ENCODE assay signal across 18 cellular contexts in genomic region chr10:59435707-59436106, GRCh38.
DNase-seq lines count a peak whose midpoint lies in the region; ATAC-seq and TF ChIP-seq lines count a peak whose summit lies in the region.
"Had no signal": no experiment of that assay in that cellular context is flagged by ENCODE, and none has a peak within 500 bp of the region (broad histone marks: within the 10 kb centered on the region; RNA-seq: fewer than 3 reads in every experiment).

No MANE protein-coding gene starts in this region.

- H3K27ac Mint-ChIP-seq in MCF 10A (ENCODE audit: low read depth, unreplicated experiment) = no peak overlapping the region
- H3K27ac Mint-ChIP-seq: CD14-positive monocyte, HFFc6 had no signal

- in situ Hi-C loops in mammary epithelial cell (cut with MboI; ENCODE audit: low sequenced_read_pairs in 2 of 2) (no loop called here), astrocyte of the spinal cord (cut with HindIII; ENCODE audit: low sequenced_read_pairs) (no loop called here)

- H3K4me3 Mint-ChIP-seq in MCF 10A (ENCODE audit: unreplicated experiment) = no peak overlapping the region
- H3K4me3 Mint-ChIP-seq: CD14-positive monocyte, HFFc6 had no signal

- intact Hi-C loops in mammary epithelial cell (cut with micrococcal nuclease) = no loop called here
- intact Hi-C loops in MCF 10A (cut with micrococcal nuclease) = no loop called here
- intact Hi-C loops in left colon (cut with DNase I, micrococcal nuclease) = no loop called here
- intact Hi-C loops in head of caudate nucleus (cut with DNase I) = no loop called here

- peaks cover 23% of the 10 kb centered on the region for H3K27me3 Mint-ChIP-seq in MCF 10A (ENCODE audit: insufficient read depth, unreplicated experiment)

- CTCF ChIA-PET in mammary epithelial cell (lab: Charles Lee; ENCODE audit: low non-redundant PET) (no interaction called here), MCF 10A (lab: Yijun Ruan, JAX) (no interaction called here)

- BruUV-seq in mammary epithelial cell (replicated peaks; lab: Mats Ljungman, UMichigan) (no TSS peak), MCF 10A (replicated peaks; lab: Mats Ljungman, UMichigan) (no TSS peak)

- dilution Hi-C loops in mammary epithelial cell (cut with HindIII; ENCODE audit: low sequenced_read_pairs) = no loop called here

- no peaks in the 10 kb centered on the region for H3K79me1 ChIP-seq in mesendoderm (ENCODE audit: low read length)

- H2BK120ac ChIP-seq in mesendoderm (ENCODE audit: low read depth, low read length) = no peak overlapping the region

- peaks cover 7% of the 10 kb centered on the region for H3K9me3 Mint-ChIP-seq in MCF 10A (ENCODE audit: unreplicated experiment)

- H2BK5ac ChIP-seq in mesendoderm (ENCODE audit: low read length) = no peak overlapping the region

- H3K4ac ChIP-seq in mesendoderm (ENCODE audit: low read depth, low read length) = no peak overlapping the region

- ATAC-seq in left colon = no peak

- no peak overlapping the region for H4K5ac ChIP-seq in mesendoderm (ENCODE audit: low read length)

- H3K18ac ChIP-seq in mesendoderm (ENCODE audit: low read length) = no peak overlapping the region

- no peaks in the 10 kb centered on the region for H3K36me3 ChIP-seq in mammary epithelial cell (ENCODE audit: insufficient read depth, low read length)
- H3K36me3 ChIP-seq in mesendoderm (ENCODE audit: control insufficient read depth, insufficient read depth, low read length) = no peaks in the 10 kb centered on the region

- H3K4me3 ChIP-seq in mammary epithelial cell (replicated peaks in 1 of 3; ENCODE audit: insufficient read depth in 1 of 3, low read depth in 2 of 3, low read length in 3 of 3) (no peak overlapping the region), astrocyte of the spinal cord (ENCODE audit: low read depth, low read length) (no peak overlapping the region), mesendoderm (ENCODE audit: low read length) (no peak overlapping the region)
- H3K4me3 ChIP-seq: PC-9 had no signal

- no peak overlapping the region for H3K9ac ChIP-seq in mammary epithelial cell (ENCODE audit: insufficient read depth, low read length)
- no peak overlapping the region for H3K9ac ChIP-seq in mesendoderm (ENCODE audit: low read length)

- peaks cover 12% of the 10 kb centered on the region for H3K4me1 Mint-ChIP-seq in MCF 10A (ENCODE audit: insufficient read depth, unreplicated experiment)
- H3K4me1 Mint-ChIP-seq: CD14-positive monocyte had no signal

- H4K20me1 ChIP-seq in mammary epithelial cell (ENCODE audit: insufficient read depth, low read length) = no peaks in the 10 kb centered on the region

- no peak overlapping the region for H4K8ac ChIP-seq in mesendoderm (ENCODE audit: low read depth, low read length)

- H2AK5ac ChIP-seq in mesendoderm (ENCODE audit: low read length) = no peak overlapping the region

- H3K79me2 ChIP-seq in mammary epithelial cell (ENCODE audit: insufficient read depth, low read length) (no peaks in the 10 kb centered on the region), mesendoderm (ENCODE audit: control insufficient read depth, insufficient read depth, low read length) (no peaks in the 10 kb centered on the region)

- H3K56ac ChIP-seq in mesendoderm (ENCODE audit: low read length) = no peak overlapping the region

- H3K27ac ChIP-seq in mammary epithelial cell (ENCODE audit: insufficient read depth, low read depth, low read length) (no peak overlapping the region), mesendoderm (ENCODE audit: low read depth, low read length) (peak overlapping the region; percentile 2)
- H3K27ac ChIP-seq: 22Rv1, PC-9 had no signal

- H2AFZ ChIP-seq in mammary epithelial cell (ENCODE audit: low read depth, low read length) = no peak overlapping the region
- H2AFZ ChIP-seq: PC-9 had no signal

- TF ChIP-seq CTCF in mammary epithelial cell (conservative IDR thresholded peaks at IDR 0.05 in 1 of 2, IDR thresholded peaks at IDR 0.05 in 1 of 2; ENCODE audit: extremely low read depth in 1 of 2, insufficient read depth in 1 of 2, low read depth in 1 of 2, low read length in 2 of 2) = no peak
- TF ChIP-seq CTCF in MCF 10A (IDR thresholded peaks at IDR 0.05; ENCODE audit: unreplicated experiment) = no peak
- TF ChIP-seq CTCF in astrocyte of the spinal cord (IDR thresholded peaks at IDR 0.05; ENCODE audit: low read depth, low read length) = no peak

- H3K4me2 ChIP-seq in mammary epithelial cell (ENCODE audit: insufficient read depth, low read depth, low read length) (peak overlapping the region; percentile 47), mesendoderm (ENCODE audit: low read length) (no peak overlapping the region)
- H3K4me2 ChIP-seq: PC-9 had no signal

- H3K27me3 ChIP-seq in mammary epithelial cell (ENCODE audit: insufficient read depth, low read length) = no peaks in the 10 kb centered on the region
- H3K27me3 ChIP-seq in mesendoderm (ENCODE audit: insufficient read depth, low read length, poor library complexity) = no peaks in the 10 kb centered on the region

- H3K23ac ChIP-seq in mesendoderm (ENCODE audit: low read length) = no peak overlapping the region

- H3K36me3 Mint-ChIP-seq in MCF 10A (ENCODE audit: insufficient read depth, unreplicated experiment) = no peaks in the 10 kb centered on the region
- H3K36me3 Mint-ChIP-seq: CD14-positive monocyte had no signal

- no peaks in the 10 kb centered on the region for H3K9me3 ChIP-seq in mammary epithelial cell (replicated peaks; ENCODE audit: insufficient read depth, low read length)

- H3K4me1 ChIP-seq in mammary epithelial cell (ENCODE audit: insufficient read depth, low read length) (peaks cover 31% of the 10 kb centered on the region), mesendoderm (ENCODE audit: control insufficient read depth, low read depth, low read length) (peaks cover 6% of the 10 kb centered on the region)

- POLR2A ChIA-PET in MCF 10A (lab: Yijun Ruan, JAX) = interaction anchor here (0.6 kb wide), 1 partner anchor 456 kb away, joined by 3 read pairs; no protein-coding TSS in a partner anchor

- no peak for DNase-seq in mammary epithelial cell
- no peak for DNase-seq in MCF 10A (ENCODE audit: unreplicated experiment)
- DNase-seq in astrocyte of the spinal cord (ENCODE audit: low read depth, low spot score) = peak; percentile 2
- peak; percentile 86 for DNase-seq in mesendoderm
- no peak for DNase-seq in left colon
- no peak for DNase-seq in head of caudate nucleus
- DNase-seq in putamen (ENCODE audit: low spot score) = no peak
- no peak for DNase-seq in RPMI8226
- DNase-seq: DMS79, H7, HFFc6, KG1, NCI-H1436, NCI-H1930, NCI-H526, PC-9 had no signal

- H2BK15ac ChIP-seq in mesendoderm (replicated peaks; ENCODE audit: low read depth) = no peak overlapping the region

Comparison
In these comparisons a context has a peak if more than half of its experiments do, and no peak if none do; other contexts are left out.
1. DNase-seq: peak in astrocyte of the spinal cord (single experiment) and mesendoderm (single experiment); none in mammary epithelial cell (single experiment), MCF 10A (single experiment), left colon (0 of 2), head of caudate nucleus (0 of 42), putamen (single experiment) and RPMI8226 (single experiment).